Comparison of ENCODE assay signal across 8 cellular contexts in the genomic region with DNA sequence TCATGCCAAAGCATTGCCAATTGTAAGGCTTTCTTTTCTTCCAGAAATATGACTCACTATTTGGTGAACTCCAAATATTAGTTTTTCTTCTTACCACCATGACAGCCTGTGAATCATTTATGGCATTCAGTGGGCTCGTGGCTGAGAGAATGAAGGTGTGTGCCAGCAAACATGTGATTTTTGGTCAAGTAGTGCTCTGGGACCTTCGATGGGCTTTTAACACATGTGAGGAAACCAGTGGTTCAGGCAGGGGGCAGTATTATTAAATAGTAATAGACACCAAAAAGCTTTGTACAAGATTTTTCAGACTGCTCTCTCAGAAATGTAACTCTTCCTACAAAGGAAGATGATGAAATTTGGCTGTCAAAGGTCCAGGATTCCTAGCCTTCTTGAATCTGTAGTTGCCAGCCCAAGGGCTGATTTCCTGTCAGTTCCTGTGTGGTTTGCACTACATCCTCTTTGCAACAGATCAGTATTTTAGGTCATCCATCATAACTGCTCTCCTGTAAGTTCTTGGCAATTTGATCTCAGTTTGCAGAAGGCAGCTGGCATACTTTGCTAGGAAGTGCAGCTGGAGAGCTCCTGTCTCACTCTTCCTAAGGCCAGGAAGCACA.
DNase-seq lines count a peak whose midpoint lies in the region; ATAC-seq and TF ChIP-seq lines count a peak whose summit lies in the region.

No MANE protein-coding gene starts in this region.

- ATAC-seq in GM18907 (IDR thresholded peaks at IDR 0.05; ENCODE audit: unreplicated experiment) (peak; percentile 60), right cardiac atrium (peak; percentile 86 to 88), HG02759 (IDR thresholded peaks at IDR 0.05; ENCODE audit: unreplicated experiment) (no peak), GM18870 (IDR thresholded peaks at IDR 0.05; ENCODE audit: unreplicated experiment) (no peak)

- WGBS in right cardiac atrium = 2% methylated on average over 2 of the region's 2 CpGs
- WGBS in smooth muscle cell (ENCODE audit: low lambda C conversion rate) = 58% methylated on average over 2 of the region's 2 CpGs

- H3K27me3 ChIP-seq in ACC112 (ENCODE audit: insufficient read depth, low read length) = no peaks in the 10 kb centered on the region
- no peaks in the 10 kb centered on the region for H3K27me3 ChIP-seq in OCI-LY1 (ENCODE audit: insufficient read depth, low read length)
- H3K27me3 ChIP-seq in right cardiac atrium (ENCODE audit: control insufficient read depth, insufficient read depth) = no peaks in the 10 kb centered on the region
- H3K27me3 ChIP-seq in smooth muscle cell (ENCODE audit: low read depth) = no peaks in the 10 kb centered on the region

- intact Hi-C loops in right cardiac atrium (cut with DNase I) = loop anchor here in 3 of 4 donors (5.0 to 10.0 kb wide), 2 partner anchors 440 to 442 kb away; a partner anchor contains a TSS

- H3K4me2 ChIP-seq in OCI-LY1 (ENCODE audit: low read length) (no peak overlapping the region), smooth muscle cell (peak overlapping the region; percentile 50)

- peaks cover 15% of the 10 kb centered on the region for H3K36me3 ChIP-seq in ACC112 (ENCODE audit: insufficient read depth, low read length)
- no peaks in the 10 kb centered on the region for H3K36me3 ChIP-seq in OCI-LY1 (ENCODE audit: insufficient read depth, low read length)
- no peaks in the 10 kb centered on the region for H3K36me3 ChIP-seq in smooth muscle cell (ENCODE audit: low read depth)

- H2AFZ ChIP-seq in ACC112 (ENCODE audit: low read length, unreplicated experiment) (no peak overlapping the region), OCI-LY1 (ENCODE audit: low read length) (no peak overlapping the region), smooth muscle cell (ENCODE audit: low read depth) (no peak overlapping the region)

- H3K27ac ChIP-seq in ACC112 (ENCODE audit: low read depth, low read length) (peak overlapping the region; percentile 91), OCI-LY1 (ENCODE audit: low read depth, low read length, poor library complexity, severe bottlenecking) (no peak overlapping the region), right cardiac atrium (ENCODE audit: low read length) (peak overlapping the region; percentile 21), smooth muscle cell (ENCODE audit: low read depth) (peak overlapping the region; percentile 73)

- H4K20me1 ChIP-seq in OCI-LY1 (ENCODE audit: insufficient read depth, low read length) (no peaks in the 10 kb centered on the region), smooth muscle cell (ENCODE audit: low read depth) (no peaks in the 10 kb centered on the region)

- DNase-seq in activated naive CD8-positive, alpha-beta T cell treated with anti-CD3 and anti-CD28 coated beads, Interleukin-2, amount 50 U/mL, for 16 hours (ENCODE audit: low read depth, low spot score) = peak; percentile 11
- DNase-seq in right cardiac atrium (peak in 2 of 3 donors; percentile 55 to 63), smooth muscle cell (lab: John Stamatoyannopoulos, UW; ENCODE audit: unreplicated experiment) (no peak)

- H3K4me1 ChIP-seq in ACC112 (ENCODE audit: control insufficient read depth, insufficient read depth, low read length, unreplicated experiment) (peaks cover 63% of the 10 kb centered on the region), OCI-LY1 (ENCODE audit: insufficient read depth, low read length, severe bottlenecking) (no peaks in the 10 kb centered on the region), right cardiac atrium (ENCODE audit: control insufficient read depth, insufficient read depth, low read length) (peaks cover 10% of the 10 kb centered on the region), smooth muscle cell (ENCODE audit: low read depth) (peaks cover 22% of the 10 kb centered on the region)

- no peaks in the 10 kb centered on the region for H3K9me2 ChIP-seq in OCI-LY1 (ENCODE audit: low read depth, low read length)

- peak; percentile 16; the same call in 1 of the 2 replicates for TF ChIP-seq CTCF in OCI-LY1 (IDR thresholded peaks at IDR 0.05; ENCODE audit: low read length)
- no peak for TF ChIP-seq CTCF in smooth muscle cell (IDR thresholded peaks at IDR 0.05; ENCODE audit: borderline replicate concordance, insufficient read depth, poor library complexity, severe bottlenecking)

- H3K9ac ChIP-seq in OCI-LY1 (ENCODE audit: low read length) = no peak overlapping the region
- no peak overlapping the region for H3K9ac ChIP-seq in smooth muscle cell (ENCODE audit: low read depth)

- peaks cover 19% of the 10 kb centered on the region for H3K79me2 ChIP-seq in ACC112 (ENCODE audit: control insufficient read depth, insufficient read depth, low read length, unreplicated experiment)
- no peaks in the 10 kb centered on the region for H3K79me2 ChIP-seq in OCI-LY1 (ENCODE audit: insufficient read depth, low read length)
- peaks cover 28% of the 10 kb centered on the region for H3K79me2 ChIP-seq in smooth muscle cell (ENCODE audit: low read depth)

- H3K9me3 ChIP-seq in OCI-LY1 (ENCODE audit: low read length) (peaks cover 3% of the 10 kb centered on the region), right cardiac atrium (ENCODE audit: control insufficient read depth, low read length) (no peaks in the 10 kb centered on the region), smooth muscle cell (replicated peaks; ENCODE audit: low read depth) (no peaks in the 10 kb centered on the region)

- no peaks in the 10 kb centered on the region for H3F3A ChIP-seq in OCI-LY1 (ENCODE audit: insufficient read depth, low read length)
- peaks cover 31% of the 10 kb centered on the region for H3F3A ChIP-seq in smooth muscle cell (ENCODE audit: low read depth)

- H3K4me3 ChIP-seq in ACC112 (ENCODE audit: low read depth, low read length) (peak overlapping the region; percentile 48), OCI-LY1 (ENCODE audit: low read depth, low read length, poor library complexity, severe bottlenecking) (no peak overlapping the region), right cardiac atrium (ENCODE audit: low read length) (no peak overlapping the region), smooth muscle cell (no peak overlapping the region)

Comparison
In these comparisons a context has a peak if more than half of its experiments do, and no peak if none do; other contexts are left out.
1. ATAC-seq: peak in GM18907 (single experiment) and right cardiac atrium (2 of 2); none in HG02759 (single experiment) and GM18870 (single experiment).